11 cellular contexts compared by ENCODE assay signal in genomic region chr3:114144909-114145688, GRCh38. TPM values are rescaled to one million over a fixed set of nuclear protein-coding genes. Genes with fewer than 3 reads are reported as not detected.
DNase-seq lines count a peak whose midpoint lies in the region; ATAC-seq lines count a peak whose summit lies in the region.
"Had no signal": no experiment of that assay in that cellular context is flagged by ENCODE, and none has a peak within 500 bp of the region (broad histone marks: within the 10 kb centered on the region; RNA-seq: fewer than 3 reads in every experiment).

No MANE protein-coding gene starts in this region.

- ATAC-seq in HG02610 (IDR thresholded peaks at IDR 0.05; ENCODE audit: unreplicated experiment) (peak; percentile 68), HG03354 (IDR thresholded peaks at IDR 0.05; ENCODE audit: poor library complexity, severe bottlenecking, unreplicated experiment) (no peak), T-cell (replicated peaks in 1 of 4) (no peak), GM18511 (IDR thresholded peaks at IDR 0.05; ENCODE audit: unreplicated experiment) (no peak)

- no peaks in the 10 kb centered on the region for H3K9me3 ChIP-seq in adipocyte (ENCODE audit: control insufficient read depth, low read length)

- peaks cover 3% of the 10 kb centered on the region in 2 donors for H3K27me3 Mint-ChIP-seq in T-cell
- H3K27me3 Mint-ChIP-seq: central memory CD8-positive, alpha-beta T cell had no signal

- no peak overlapping the region for H3K27ac Mint-ChIP-seq in T-cell
- H3K27ac Mint-ChIP-seq: nephron had no signal

- H3K4me3 Mint-ChIP-seq in T-cell, result no peak overlapping the region
- H3K4me3 Mint-ChIP-seq: central memory CD8-positive, alpha-beta T cell; nephron had no signal

- DNase-seq in AG20443 (ENCODE audit: low spot score), result peak; percentile 95
- DNase-seq in adipocyte (ENCODE audit: low read depth), result peak; percentile 89
- peak; percentile 33 for DNase-seq in middle frontal gyrus (ENCODE audit: extremely low spot score, low spot score)
- no peak for DNase-seq in T-cell
- DNase-seq in ureter (ENCODE audit: low spot score), result no peak
- DNase-seq: NCI-H1105 had no signal

- no peaks in the 10 kb centered on the region for H3K36me3 Mint-ChIP-seq in T-cell

- H3K4me3 ChIP-seq in adipocyte (ENCODE audit: low read length), result no peak overlapping the region

- no peak overlapping the region for H3K9ac ChIP-seq in adipocyte (ENCODE audit: low read length)

- H3K9me3 Mint-ChIP-seq in T-cell, result no peaks in the 10 kb centered on the region
- H3K9me3 Mint-ChIP-seq: central memory CD8-positive, alpha-beta T cell; nephron had no signal

- no peaks in the 10 kb centered on the region for H3K4me1 Mint-ChIP-seq in T-cell
- H3K4me1 Mint-ChIP-seq: central memory CD8-positive, alpha-beta T cell had no signal

- CTCF ChIA-PET in T-cell (lab: Charles Lee), result no interaction called here

- no peaks in the 10 kb centered on the region for H3K27me3 ChIP-seq in adipocyte (replicated peaks; ENCODE audit: control insufficient read depth, insufficient read depth, low read length)

- no peaks in the 10 kb centered on the region for H3K36me3 ChIP-seq in adipocyte (ENCODE audit: control insufficient read depth, insufficient read depth, low read length, severe bottlenecking)

- peaks cover 22% of the 10 kb centered on the region for H3K4me1 ChIP-seq in adipocyte (ENCODE audit: control insufficient read depth, insufficient read depth, low read length)

- POLR2A ChIA-PET in T-cell (lab: Charles Lee), result no interaction called here

RNA-seq across cellular contexts. Expression of gene DRD3, which starts 33.8 kb away (rescaled TPM):
- total RNA-seq in T-cell, result under 1 TPM in 2 of 5 donors, not detected in 3; 0.23 to 0.26 TPM
- total RNA-seq in ureter, result not detected

Comparison
In these comparisons a context has a peak if more than half of its experiments do, and no peak if none do; other contexts are left out.
1. DNase-seq: peak in AG20443 (single experiment), adipocyte (single experiment) and middle frontal gyrus (single experiment); none in T-cell (0 of 34) and ureter (single experiment).